In the genomic region with DNA sequence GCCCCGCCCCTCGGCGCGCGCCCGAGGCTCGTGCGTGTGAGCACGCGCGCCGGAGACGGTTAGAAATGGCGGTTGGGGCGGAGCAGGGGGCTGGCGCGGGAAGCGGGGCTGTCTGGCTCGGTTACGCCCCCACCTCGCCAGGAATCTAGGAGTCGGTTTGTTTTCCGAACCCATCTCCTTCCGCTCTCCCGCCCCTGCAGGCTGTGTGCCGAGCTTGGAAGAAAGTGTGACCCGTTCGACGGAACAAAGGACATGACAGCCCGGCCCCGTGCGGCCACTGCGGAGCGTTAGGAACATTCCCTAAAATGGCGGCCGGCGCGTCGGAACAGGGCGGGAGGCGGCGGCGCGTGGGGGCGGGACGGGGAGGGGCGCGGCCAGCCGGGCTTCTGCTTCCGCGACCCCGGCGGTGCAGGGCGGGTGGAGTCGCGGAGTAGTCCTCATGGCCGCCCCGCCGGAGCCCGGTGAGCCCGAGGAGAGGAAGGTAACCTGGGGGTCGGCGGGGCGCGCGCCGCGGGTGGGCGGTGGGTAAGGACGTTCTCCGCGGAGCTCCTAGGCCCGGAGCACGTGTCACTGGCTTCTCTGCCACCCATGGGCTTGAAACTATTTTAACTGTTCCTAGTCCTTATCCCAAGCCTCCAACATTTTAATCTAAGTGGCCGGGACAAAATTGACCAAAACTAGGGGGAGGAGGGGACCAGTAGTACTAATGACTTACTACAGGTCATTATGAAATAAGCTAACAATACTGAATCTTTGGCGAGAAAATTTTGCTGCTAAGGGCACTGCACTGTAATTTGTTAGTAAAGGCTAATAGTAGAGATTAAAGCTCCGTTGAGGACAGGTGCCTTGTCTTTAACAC, we compare ENCODE assay signal across 8 cellular contexts. TPM values are rescaled to one million over a fixed set of nuclear protein-coding genes. Genes with fewer than 3 reads are reported as not detected.
DNase-seq lines count a peak whose midpoint lies in the region; ATAC-seq and TF ChIP-seq lines count a peak whose summit lies in the region.

A gene with protein sequence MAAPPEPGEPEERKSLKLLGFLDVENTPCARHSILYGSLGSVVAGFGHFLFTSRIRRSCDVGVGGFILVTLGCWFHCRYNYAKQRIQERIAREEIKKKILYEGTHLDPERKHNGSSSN (plus strand): TSS at position 383 of the 859 bp plus-strand sequence. CDS start 57 bp downstream, at position 440.

- peak within 1 kb of the TSS; percentile 98 for H3K9ac ChIP-seq in BLaER1
- peak within 1 kb of the TSS; percentile 96 to 97 for H3K9ac ChIP-seq in duodenal mucosa (ENCODE audit: low read depth in 1 of 2, low read length in 2 of 2)

- peak within 1 kb of the TSS; percentile 99 for H3K27ac ChIP-seq in BLaER1
- peak within 1 kb of the TSS; percentile 100 for H3K27ac ChIP-seq in duodenal mucosa (ENCODE audit: low read depth, low read length)
- peak within 1 kb of the TSS; percentile 99 for H3K27ac ChIP-seq in lower lobe of right lung

- no peaks in the 10 kb centered on the region for H3K9me3 ChIP-seq in BLaER1
- no peaks in the 10 kb centered on the region for H3K9me3 ChIP-seq in duodenal mucosa (ENCODE audit: control insufficient read depth in 1 of 2, low read length in 2 of 2)
- H3K9me3 ChIP-seq in lower lobe of right lung, result no peaks in the 10 kb centered on the region

- peak within 1 kb of the TSS; percentile 85 for H3K4me2 ChIP-seq in BLaER1

- DNase-seq in NCI-H69 (lab: John Stamatoyannopoulos, UW) (peak; percentile 99), lower lobe of right lung (peak; percentile 92)
- peak; percentile 88 to 90 for DNase-seq in activated CD4-positive, alpha-beta T cell treated with anti-CD3 and anti-CD28 coated beads, Interleukin-2, amount 50 U/mL, for 48 hours
- peak; percentile 71 to 89 (median 81) for DNase-seq in stimulated activated CD4-positive, alpha-beta T cell treated with anti-CD3 and anti-CD28 coated beads, TNF-alpha, amount 100 ng/mL, for 1 hour (ENCODE audit: low read depth in 3 of 3, low spot score in 1 of 3)

- H3K36me3 ChIP-seq in BLaER1 (peaks cover 21% of the 10 kb centered on the region), duodenal mucosa (ENCODE audit: control insufficient read depth in 1 of 2, insufficient read depth in 2 of 2, low read length in 2 of 2) (peaks cover 4 to 8% of the 10 kb centered on the region in 2 donors), lower lobe of right lung (peaks cover 15% of the 10 kb centered on the region)

- H3K27me3 ChIP-seq in BLaER1 (no peaks in the 10 kb centered on the region), duodenal mucosa (ENCODE audit: control insufficient read depth in 1 of 2, insufficient read depth in 2 of 2, low read length in 2 of 2) (no peaks in the 10 kb centered on the region), lower lobe of right lung (ENCODE audit: low read depth) (no peaks in the 10 kb centered on the region)

- intact Hi-C loops in lower lobe of right lung (cut with DNase I), result no loop called here

- H3K4me1 ChIP-seq in BLaER1 (peaks cover 68% of the 10 kb centered on the region), duodenal mucosa (ENCODE audit: control insufficient read depth in 1 of 2, insufficient read depth in 2 of 2, low read length in 2 of 2) (peaks cover 11 to 29% of the 10 kb centered on the region in 2 donors), lower lobe of right lung (peaks cover 38% of the 10 kb centered on the region)

- no peak for TF ChIP-seq CTCF in lower lobe of right lung (IDR thresholded peaks at IDR 0.05)

- peak; percentile 90 for TF ChIP-seq POLR2A in GM19099 (IDR thresholded peaks at IDR 0.05; ENCODE audit: extremely low read depth, insufficient read length, low read depth)

- peak; percentile 72 for ATAC-seq in HG03432 (IDR thresholded peaks at IDR 0.05; ENCODE audit: unreplicated experiment)
- peak; percentile 89 to 95 for ATAC-seq in lower lobe of right lung

- peak within 1 kb of the TSS; percentile 82 for H3K4me3 ChIP-seq in BLaER1
- peak within 1 kb of the TSS; percentile 84 to 90 for H3K4me3 ChIP-seq in duodenal mucosa (ENCODE audit: low read depth in 1 of 2, low read length in 2 of 2)
- peak within 1 kb of the TSS; percentile 78 for H3K4me3 ChIP-seq in lower lobe of right lung

- peaks cover 35% of the 10 kb centered on the region for H4K20me1 ChIP-seq in BLaER1

RNA-seq across cellular contexts. Expression of the gene that starts here (rescaled TPM):
- 22.8 TPM for total RNA-seq in lower lobe of right lung

Comparison
In these comparisons a context has a peak if more than half of its experiments do, and no peak if none do; other contexts are left out.
1. Peak in every context shown above with its lines: DNase-seq, ATAC-seq, H3K4me3 ChIP-seq and H3K27ac ChIP-seq.